Comparison of ENCODE assay signal across 12 cellular contexts in genomic region chr1:52159033-52159789, GRCh38. TPM values are rescaled to one million over a fixed set of nuclear protein-coding genes. Genes with fewer than 3 reads are reported as not detected.
DNase-seq lines count a peak whose midpoint lies in the region; ATAC-seq and TF ChIP-seq lines count a peak whose summit lies in the region.
"Had no signal": no experiment of that assay in that cellular context is flagged by ENCODE, and none has a peak within 500 bp of the region (broad histone marks: within the 10 kb centered on the region; RNA-seq: fewer than 3 reads in every experiment).

No MANE protein-coding gene starts in this region.

- TF ChIP-seq POLR2A in transverse colon (IDR thresholded peaks at IDR 0.05) = no peak

- TF ChIP-seq CTCF in psoas muscle (IDR thresholded peaks at IDR 0.05) = no peak
- TF ChIP-seq CTCF in transverse colon (IDR thresholded peaks at IDR 0.05) = no peak

- peak; percentile 64 for DNase-seq in EL
- peak; percentile 43 for DNase-seq in NCI-H226
- no peak for DNase-seq in epithelial cell of prostate (ENCODE audit: low read depth, low spot score)
- no peak for DNase-seq in psoas muscle
- DNase-seq in transverse colon = no peak
- DNase-seq in NCI-H187 (lab: John Stamatoyannopoulos, UW) = no peak
- no peak for DNase-seq in stimulated activated CD4-positive, alpha-beta T cell treated with anti-CD3 and anti-CD28 coated beads, Interleukin-12 subunit alpha, Interleukin-12 subunit beta, amount 100 ng/mL, for 4 hours
- DNase-seq: activated CD8-positive, alpha-beta memory T cell treated with anti-CD3 and anti-CD28 coated beads for 24 hours; activated effector memory CD4-positive, alpha-beta T cell treated with anti-CD3 and anti-CD28 coated beads, Interleukin-2, amount 50 U/mL, for 16 hours; CD4-positive, alpha-beta T cell; NCI-H2107; posterior cingulate gyrus had no signal

- peak overlapping the region; percentile 89 for H3K27ac ChIP-seq in epithelial cell of prostate
- H3K27ac ChIP-seq in psoas muscle = peak overlapping the region; percentile 30
- no peak overlapping the region for H3K27ac ChIP-seq in transverse colon

- WGBS in psoas muscle, 3 donors = 70 to 86% (median 75%) methylated on average over 5 to 10 of the region's 10 CpGs
- 92 to 95% methylated on average over 7 to 10 of the region's 10 CpGs for WGBS in transverse colon (ENCODE audit: low coverage in 1 of 2), 2 donors

- H3K36me3 ChIP-seq in psoas muscle (ENCODE audit: insufficient read depth in 1 of 2, low read depth in 1 of 2) (no peaks in the 10 kb centered on the region), transverse colon (no peaks in the 10 kb centered on the region)

- H3K4me3 ChIP-seq in psoas muscle (no peak overlapping the region), transverse colon (no peak overlapping the region)

- in situ Hi-C loops in transverse colon (cut with MboI; ENCODE audit: low pct_ligation_motif_present in 1 of 4, low pct_unique_long_range_greater_than_20kb in 1 of 4, low sequenced_read_pairs in 3 of 4) = no loop called here

- no peaks in the 10 kb centered on the region for H3K27me3 ChIP-seq in psoas muscle (ENCODE audit: insufficient read depth in 3 of 3, low read length in 2 of 3)
- no peaks in the 10 kb centered on the region for H3K27me3 ChIP-seq in transverse colon

- H3K4me1 ChIP-seq in psoas muscle = peaks cover 32% of the 10 kb centered on the region
- H3K4me1 ChIP-seq in transverse colon = peaks cover 0 to 19% (median 4%) of the 10 kb centered on the region in 4 donors

- no peaks in the 10 kb centered on the region for H3K9me3 ChIP-seq in psoas muscle
- no peaks in the 10 kb centered on the region for H3K9me3 ChIP-seq in transverse colon

- peak in 3 of 4 donors; percentile 41 to 56 (median 47) for ATAC-seq in psoas muscle

- intact Hi-C loops in psoas muscle (cut with DNase I) = no loop called here
- intact Hi-C loops in transverse colon (cut with DNase I; ENCODE audit: low total_unique reads) = no loop called here

- no peak for TF ChIP-seq EP300 in transverse colon (IDR thresholded peaks at IDR 0.05; ENCODE audit: low read depth)

RNA-seq across cellular contexts. Expression of gene ZFYVE9, which starts 17.3 kb away (rescaled TPM):
- 10 to 100 TPM; 29.9 to 39.1 (median 32.0) TPM for total RNA-seq in psoas muscle
- polyA plus RNA-seq in psoas muscle = 10 to 100 TPM; 14.7 to 35.6 (median 22.0) TPM
- total RNA-seq in transverse colon = 10 to 100 TPM; 22.8 to 37.0 (median 28.2) TPM

Comparison
In these comparisons a context has a peak if more than half of its experiments do, and no peak if none do; other contexts are left out.
1. DNase-seq: peak in EL (single experiment) and NCI-H226 (single experiment); none in epithelial cell of prostate (single experiment), psoas muscle (0 of 2), transverse colon (single experiment), NCI-H187 (0 of 2) and stimulated activated CD4-positive, alpha-beta T cell treated with anti-CD3 and anti-CD28 coated beads, Interleukin-12 subunit alpha, Interleukin-12 subunit beta, amount 100 ng/mL, for 4 hours (single experiment).
2. H3K27ac ChIP-seq: peak in epithelial cell of prostate (single experiment) and psoas muscle (single experiment); none in transverse colon (0 of 4).